ENCODE assay signal across 8 cellular contexts in genomic region chr19:7629347-7630054, GRCh38. TPM values are rescaled to one million over a fixed set of nuclear protein-coding genes. Genes with fewer than 3 reads are reported as not detected.
DNase-seq lines count a peak whose midpoint lies in the region; ATAC-seq and TF ChIP-seq lines count a peak whose summit lies in the region.

A gene with protein sequence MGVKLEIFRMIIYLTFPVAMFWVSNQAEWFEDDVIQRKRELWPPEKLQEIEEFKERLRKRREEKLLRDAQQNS (plus strand): TSS chr19:7629793. CDS start chr19:7629834, 41 bp downstream.
Gene XAB2 (minus strand): TSS chr19:7629545. CDS start chr19:7629527, 18 bp downstream.

- peak; percentile 43 for TF ChIP-seq POLR2A in GM15510 (IDR thresholded peaks at IDR 0.05; ENCODE audit: borderline replicate concordance, extremely low read depth, insufficient read length)
- TF ChIP-seq POLR2A in prostate gland (IDR thresholded peaks at IDR 0.05): peak; percentile 50

- TF ChIP-seq CTCF in prostate gland (IDR thresholded peaks at IDR 0.05): peak in 2 of 4 experiments; percentile 6 to 13

- DNase-seq in NCI-H187 treated with DMSO at 0.1 percent for 48 hours (lab: John Stamatoyannopoulos, UW) (peak; percentile 74), anterior cingulate cortex (lab: John Stamatoyannopoulos, UW) (peak; percentile 82 to 99 (median 96)), left ventricle myocardium superior (peak; percentile 94), prostate gland (ENCODE audit: low spot score) (peak; percentile 99)

- intact Hi-C loops in T-helper 2 cell treated with Interferon-gamma antibody and Interleukin-4, amounts not matched to agents 100 ng/mL and 5 ng/mL, for 36 hours (cut with micrococcal nuclease): loop anchor here (1.0 kb wide), 2 partner anchors 94 to 200 kb away; partner anchors contain the start of gene PNPLA6
- intact Hi-C loops in left ventricle myocardium superior (cut with micrococcal nuclease) (no loop called here), prostate gland (cut with DNase I) (loop anchor here (10.0 kb wide), 1 partner anchor 535 kb away; no protein-coding TSS in a partner anchor)

- no peaks in the 10 kb centered on the region for H3K9me3 ChIP-seq in prostate gland

- ATAC-seq in HG02885 (IDR thresholded peaks at IDR 0.05; ENCODE audit: poor library complexity, unreplicated experiment): peak; percentile 91
- ATAC-seq in left ventricle myocardium superior: peak; percentile 98

- H3K27me3 ChIP-seq in prostate gland (replicated peaks; ENCODE audit: insufficient read depth): no peaks in the 10 kb centered on the region

- H3K36me3 ChIP-seq in prostate gland: peaks cover 0 to 6% of the 10 kb centered on the region in 2 donors
- no peaks in the 10 kb centered on the region for H3K36me3 ChIP-seq in urinary bladder (ENCODE audit: insufficient read depth)

- H3K4me1 ChIP-seq in prostate gland (replicated peaks) (peaks cover 13% of the 10 kb centered on the region), urinary bladder (ENCODE audit: insufficient read depth) (no peaks in the 10 kb centered on the region)

- H3K4me3 ChIP-seq in prostate gland (peak within 1 kb of the TSS; percentile 84 to 92), urinary bladder (ENCODE audit: low read depth, low read length) (peak within 1 kb of the TSS; percentile 87)

- peak within 1 kb of the TSS; percentile 78 to 84 for H3K27ac ChIP-seq in prostate gland
- peak within 1 kb of the TSS; percentile 73 for H3K27ac ChIP-seq in urinary bladder (ENCODE audit: low read depth)

- WGBS in prostate gland: under 1% methylated on average over 40 of the region's 40 CpGs
- WGBS in urinary bladder: under 1% methylated on average over 40 of the region's 40 CpGs

RNA-seq across cellular contexts. Expression of the first gene that starts in this region (rescaled TPM):
- total RNA-seq in T-helper 2 cell treated with Interferon-gamma antibody and Interleukin-4, amounts not matched to agents 100 ng/mL and 5 ng/mL, for 36 hours: 129 and 134 TPM in 2 replicates
- total RNA-seq in left ventricle myocardium superior (206 TPM), prostate gland (10 to 100 TPM in 1 of 2 donors, 1 to 10 TPM in 1; 7.7 to 60.4 TPM), urinary bladder (17.5 TPM)
- 61.8 TPM for polyA plus RNA-seq in urinary bladder

RNA-seq across cellular contexts. Expression of gene XAB2, which starts in this region (rescaled TPM):
- total RNA-seq in T-helper 2 cell treated with Interferon-gamma antibody and Interleukin-4, amounts not matched to agents 100 ng/mL and 5 ng/mL, for 36 hours: 39.0 and 39.7 TPM in 2 replicates
- total RNA-seq in left ventricle myocardium superior (27.5 TPM), prostate gland (100 to 1,000 TPM in 1 of 2 donors, 10 to 100 TPM in 1; 53.6 to 115 TPM), urinary bladder (18.1 TPM)
- 47.7 TPM for polyA plus RNA-seq in urinary bladder

Comparison
In these comparisons a context has a peak if more than half of its experiments do, and no peak if none do; other contexts are left out.
1. Peak in every context shown above with its lines: DNase-seq, ATAC-seq, H3K4me3 ChIP-seq and H3K27ac ChIP-seq.